19 cellular contexts compared by ENCODE assay signal in genomic region chr10:120997313-120998102, GRCh38.
"Had no signal": no experiment of that assay in that cellular context is flagged by ENCODE, and none has a peak within 500 bp of the region (broad histone marks: within the 10 kb centered on the region; RNA-seq: fewer than 3 reads in every experiment).

No MANE protein-coding gene starts in this region.

- H3K27me3 ChIP-seq: brain microvascular endothelial cell, tibial nerve had no signal

- H3K4me3 ChIP-seq: heart left ventricle, skin epidermis, tibial nerve had no signal

- H3K27ac ChIP-seq: brain microvascular endothelial cell, heart left ventricle, skin epidermis, tibial nerve had no signal

- H3K9me3 Mint-ChIP-seq: activated T-cell treated with anti-CD3 and anti-CD28 coated beads, Interleukin-2, amount 50 U/mL, for 72 hours had no signal

- H3K4me3 Mint-ChIP-seq: activated naive CD8-positive, alpha-beta T cell treated with anti-CD3 and anti-CD28 coated beads for 36 hours; activated T-cell treated with anti-CD3 and anti-CD28 coated beads, Interleukin-2, amount 50 U/mL, for 72 hours; central memory CD8-positive, alpha-beta T cell; immature natural killer cell had no signal

- ATAC-seq: activated T-cell treated with anti-CD3 and anti-CD28 coated beads, Interleukin-2, amount 50 U/mL, for 72 hours; heart left ventricle; right cardiac atrium had no signal

- H3K4me1 Mint-ChIP-seq: activated naive CD8-positive, alpha-beta T cell treated with anti-CD3 and anti-CD28 coated beads for 36 hours; central memory CD8-positive, alpha-beta T cell; immature natural killer cell had no signal

- H3K36me3 ChIP-seq: brain microvascular endothelial cell, heart left ventricle, tibial nerve had no signal

- DNase-seq: activated CD4-positive, alpha-beta T cell treated with anti-CD3 and anti-CD28 coated beads for 4 hours; activated CD8-positive, alpha-beta memory T cell treated with anti-CD3 and anti-CD28 coated beads, Interleukin-2, amount 50 U/mL, for 48 hours; activated gamma-delta T cell treated with Interleukin-2 at 50 U/mL for 16 hours; activated naive CD8-positive, alpha-beta T cell treated with anti-CD3 and anti-CD28 coated beads for 36 hours; activated T-cell treated with anti-CD3 and anti-CD28 coated beads, Interleukin-2, amount 50 U/mL, for 72 hours; brain microvascular endothelial cell; cortex of kidney; effector CD4-positive, alpha-beta T cell; heart left ventricle; immature natural killer cell; midbrain; right cardiac atrium; stimulated activated CD4-positive, alpha-beta T cell treated with anti-CD3 and anti-CD28 coated beads, Interleukin-15, amount 100 ng/mL, for 24 hours; stimulated activated CD4-positive, alpha-beta T cell treated with anti-CD3 and anti-CD28 coated beads, Interleukin-4, amount 100 ng/mL, for 1 hour; stimulated activated naive CD4-positive, alpha-beta T cell; substantia nigra had no signal

- H3K27me3 Mint-ChIP-seq: activated naive CD8-positive, alpha-beta T cell treated with anti-CD3 and anti-CD28 coated beads for 36 hours had no signal

- H3K36me3 Mint-ChIP-seq: activated naive CD8-positive, alpha-beta T cell treated with anti-CD3 and anti-CD28 coated beads for 36 hours had no signal

- H3K4me1 ChIP-seq: heart left ventricle, tibial nerve had no signal

- H3K27ac Mint-ChIP-seq: activated naive CD8-positive, alpha-beta T cell treated with anti-CD3 and anti-CD28 coated beads for 36 hours; activated T-cell treated with anti-CD3 and anti-CD28 coated beads, Interleukin-2, amount 50 U/mL, for 72 hours had no signal
